10 cellular contexts compared by ENCODE assay signal in the genomic region with DNA sequence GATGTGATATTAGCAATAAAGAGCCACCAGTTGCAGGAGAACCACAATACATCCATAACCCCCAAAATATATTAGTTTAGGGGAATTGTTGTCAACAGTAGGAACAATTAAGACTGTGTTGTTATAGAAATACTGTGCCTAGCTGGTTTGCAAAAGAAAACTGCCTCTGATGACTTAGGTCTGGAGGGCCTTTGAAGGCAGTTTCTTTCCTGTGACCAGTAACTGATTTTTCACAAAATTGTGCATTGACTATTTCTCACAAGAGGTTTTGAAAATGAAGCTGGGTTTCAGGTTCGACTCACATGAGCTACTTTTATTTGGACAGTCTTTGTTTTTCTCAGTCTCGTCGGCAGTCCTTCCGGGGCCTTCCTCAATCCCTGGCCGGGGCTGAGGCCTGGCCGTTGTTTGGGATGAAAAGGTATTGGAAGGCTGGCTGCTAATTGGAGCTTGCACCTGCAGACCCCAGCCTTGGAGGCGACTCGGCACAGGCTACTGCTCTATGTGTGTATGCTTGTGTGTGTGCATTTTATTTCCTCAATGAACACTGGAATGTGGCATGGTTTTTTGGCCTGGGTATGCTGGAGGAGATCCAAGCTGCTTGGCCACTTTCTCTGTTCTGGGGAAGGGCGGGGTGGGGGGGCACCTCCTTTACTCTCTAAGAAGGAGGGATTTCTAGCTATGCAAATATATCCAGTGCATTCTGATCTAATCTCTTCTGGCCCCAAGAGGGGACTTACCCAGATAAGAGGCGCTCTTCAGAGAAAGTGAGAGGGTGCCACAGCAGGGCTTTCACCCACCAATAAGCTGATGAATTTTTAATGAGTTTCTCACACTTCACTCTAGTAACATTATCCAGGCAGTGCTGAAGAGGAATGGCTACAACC. TPM values are rescaled to one million over a fixed set of nuclear protein-coding genes. Genes with fewer than 3 reads are reported as not detected.
A peak's percentile ranks its signal among the peaks of the same experiment; 100 is the strongest.
DNase-seq lines count a peak whose midpoint lies in the region; ATAC-seq and TF ChIP-seq lines count a peak whose summit lies in the region.
"Had no signal": no experiment of that assay in that cellular context is flagged by ENCODE, and none has a peak within 500 bp of the region (broad histone marks: within the 10 kb centered on the region; RNA-seq: fewer than 3 reads in every experiment).

No MANE protein-coding gene starts in this region.

- TF ChIP-seq POLR2A in prostate gland (IDR thresholded peaks at IDR 0.05): no peak

- DNase-seq in DMS 273 (lab: John Stamatoyannopoulos, UW; ENCODE audit: unreplicated experiment) (peak; percentile 10), DMS 273 treated with DMSO at 0.1 percent for 48 hours (lab: John Stamatoyannopoulos, UW) (no peak), NCI-H2029 (lab: John Stamatoyannopoulos, UW) (peak; percentile 76), prostate gland (ENCODE audit: low spot score) (peak; percentile 22), NCI-H2227 (lab: John Stamatoyannopoulos, UW; ENCODE audit: unreplicated experiment) (no peak), NCI-H2081 treated with DMSO at 0.1 percent for 48 hours (lab: John Stamatoyannopoulos, UW) (no peak), HuH-7.5 (ENCODE audit: low spot score) (no peak)
- DNase-seq: heart right ventricle had no signal

- H3K36me3 ChIP-seq in prostate gland: no peaks in the 10 kb centered on the region
- H3K36me3 ChIP-seq: heart right ventricle had no signal

- TF ChIP-seq CTCF in prostate gland (IDR thresholded peaks at IDR 0.05): no peak

- H3K9me3 ChIP-seq in prostate gland: no peaks in the 10 kb centered on the region
- H3K9me3 ChIP-seq: heart right ventricle had no signal

- peaks cover 10% of the 10 kb centered on the region for H3K4me1 ChIP-seq in prostate gland (replicated peaks)

- no peak overlapping the region for H3K27ac ChIP-seq in prostate gland
- H3K27ac ChIP-seq: 22Rv1 had no signal

- no peaks in the 10 kb centered on the region for H3K27me3 ChIP-seq in prostate gland (replicated peaks; ENCODE audit: insufficient read depth)
- H3K27me3 ChIP-seq: heart right ventricle had no signal

- WGBS in prostate gland: 30% methylated on average over 10 of the region's 10 CpGs

- no peak overlapping the region for H3K4me3 ChIP-seq in prostate gland
- H3K4me3 ChIP-seq: heart right ventricle had no signal

- ATAC-seq in HG02642 (IDR thresholded peaks at IDR 0.05; ENCODE audit: poor library complexity, unreplicated experiment): peak; percentile 76

- intact Hi-C loops in prostate gland (cut with DNase I): no loop called here

RNA-seq across cellular contexts. Expression of gene LNX1, which starts 49.5 kb away (rescaled TPM):
- total RNA-seq in prostate gland: 10 to 100 TPM; 13.1 to 13.2 TPM

Comparison
In these comparisons a context has a peak if more than half of its experiments do, and no peak if none do; other contexts are left out.
1. DNase-seq: peak in DMS 273 (single experiment), NCI-H2029 (single experiment) and prostate gland (single experiment); none in DMS 273 treated with DMSO at 0.1 percent for 48 hours (single experiment), NCI-H2227 (single experiment), NCI-H2081 treated with DMSO at 0.1 percent for 48 hours (single experiment) and HuH-7.5 (single experiment).